Comparison of ENCODE assay signal across 17 cellular contexts in genomic region chr2:163553601-163554000, GRCh38.
DNase-seq lines count a peak whose midpoint lies in the region.
"Had no signal": no experiment of that assay in that cellular context is flagged by ENCODE, and none has a peak within 500 bp of the region (broad histone marks: within the 10 kb centered on the region; RNA-seq: fewer than 3 reads in every experiment).

No MANE protein-coding gene starts in this region.

- no peaks in the 10 kb centered on the region for H3K4me1 Mint-ChIP-seq in activated CD4-positive, alpha-beta T cell treated with anti-CD3 and anti-CD28 coated beads, Interleukin-2, amount 10 ng/mL, durations not matched to agents 7 days and 5 days
- H3K4me1 Mint-ChIP-seq: central memory CD8-positive, alpha-beta T cell had no signal

- CTCF ChIA-PET in activated CD4-positive, alpha-beta T cell treated with anti-CD3 and anti-CD28 coated beads, Interleukin-2, amount 10 ng/mL, durations not matched to agents 7 days and 5 days (lab: Charles Lee) = no interaction called here

- no peak overlapping the region for H3K4me3 Mint-ChIP-seq in activated CD4-positive, alpha-beta T cell treated with anti-CD3 and anti-CD28 coated beads, Interleukin-2, amount 10 ng/mL, durations not matched to agents 7 days and 5 days
- H3K4me3 Mint-ChIP-seq: central memory CD8-positive, alpha-beta T cell; stimulated activated naive CD8-positive, alpha-beta T cell treated with anti-CD3 and anti-CD28 coated beads, Interleukin-15, Interleukin-2, amounts not matched to agents 100 ng/mL and 50 ng/mL, for 24 hours had no signal

- H3K9me3 Mint-ChIP-seq in activated CD4-positive, alpha-beta T cell treated with anti-CD3 and anti-CD28 coated beads, Interleukin-2, amount 10 ng/mL, durations not matched to agents 7 days and 5 days = no peaks in the 10 kb centered on the region
- H3K9me3 Mint-ChIP-seq: central memory CD8-positive, alpha-beta T cell; stimulated activated naive CD8-positive, alpha-beta T cell treated with anti-CD3 and anti-CD28 coated beads, Interleukin-15, Interleukin-2, amounts not matched to agents 100 ng/mL and 50 ng/mL, for 24 hours had no signal

- H3K27me3 Mint-ChIP-seq in activated CD4-positive, alpha-beta T cell treated with anti-CD3 and anti-CD28 coated beads, Interleukin-2, amount 10 ng/mL, durations not matched to agents 7 days and 5 days = no peaks in the 10 kb centered on the region
- H3K27me3 Mint-ChIP-seq: central memory CD8-positive, alpha-beta T cell; stimulated activated naive CD8-positive, alpha-beta T cell treated with anti-CD3 and anti-CD28 coated beads, Interleukin-15, Interleukin-2, amounts not matched to agents 100 ng/mL and 50 ng/mL, for 24 hours had no signal

- no peaks in the 10 kb centered on the region for H3K36me3 Mint-ChIP-seq in activated CD4-positive, alpha-beta T cell treated with anti-CD3 and anti-CD28 coated beads, Interleukin-2, amount 10 ng/mL, durations not matched to agents 7 days and 5 days (ENCODE audit: low read depth)

- H3K27ac Mint-ChIP-seq in activated CD4-positive, alpha-beta T cell treated with anti-CD3 and anti-CD28 coated beads, Interleukin-2, amount 10 ng/mL, durations not matched to agents 7 days and 5 days = no peak overlapping the region
- H3K27ac Mint-ChIP-seq: stimulated activated naive CD8-positive, alpha-beta T cell treated with anti-CD3 and anti-CD28 coated beads, Interleukin-15, Interleukin-2, amounts not matched to agents 100 ng/mL and 50 ng/mL, for 24 hours had no signal

- POLR2A ChIA-PET in activated CD4-positive, alpha-beta T cell treated with anti-CD3 and anti-CD28 coated beads, Interleukin-2, amount 10 ng/mL, durations not matched to agents 7 days and 5 days (lab: Charles Lee) = no interaction called here

- DNase-seq in DMS53 (lab: John Stamatoyannopoulos, UW) (peak; percentile 8), DMS53 treated with DMSO at 0.1 percent for 48 hours (lab: John Stamatoyannopoulos, UW; ENCODE audit: unreplicated experiment) (no peak), SHP77 (lab: John Stamatoyannopoulos, UW) (peak; percentile 43 to 44), fibroblast of peridontal ligament (ENCODE audit: extremely low read depth) (peak; percentile 8), smooth muscle cell of the brain vasculature (ENCODE audit: low read depth, low spot score) (peak; percentile 74), D341Med (ENCODE audit: low spot score) (no peak)
- DNase-seq in effector CD4-positive, alpha-beta T cell = no peak
- no peak for DNase-seq in activated CD4-positive, alpha-beta T cell treated with anti-CD3 and anti-CD28 coated beads, Interleukin-2, amount 10 ng/mL, durations not matched to agents 7 days and 5 days
- DNase-seq: BE2C; effector memory CD4-positive, alpha-beta T cell; kidney; NCI-H1417 treated with DMSO at 0.1 percent for 48 hours; pancreas; sigmoid colon; stimulated activated CD4-positive, alpha-beta T cell treated with anti-CD3 and anti-CD28 coated beads, Interleukin-2, amount 100 ng/mL, for 24 hours had no signal

Comparison
In these comparisons a context has a peak if more than half of its experiments do, and no peak if none do; other contexts are left out.
1. DNase-seq: peak in DMS53 (single experiment), SHP77 (2 of 2), fibroblast of peridontal ligament (single experiment) and smooth muscle cell of the brain vasculature (single experiment); none in DMS53 treated with DMSO at 0.1 percent for 48 hours (single experiment), D341Med (single experiment), effector CD4-positive, alpha-beta T cell (single experiment) and activated CD4-positive, alpha-beta T cell treated with anti-CD3 and anti-CD28 coated beads, Interleukin-2, amount 10 ng/mL, durations not matched to agents 7 days and 5 days (single experiment).